Comparison of ENCODE assay signal across 8 cellular contexts in the genomic region with DNA sequence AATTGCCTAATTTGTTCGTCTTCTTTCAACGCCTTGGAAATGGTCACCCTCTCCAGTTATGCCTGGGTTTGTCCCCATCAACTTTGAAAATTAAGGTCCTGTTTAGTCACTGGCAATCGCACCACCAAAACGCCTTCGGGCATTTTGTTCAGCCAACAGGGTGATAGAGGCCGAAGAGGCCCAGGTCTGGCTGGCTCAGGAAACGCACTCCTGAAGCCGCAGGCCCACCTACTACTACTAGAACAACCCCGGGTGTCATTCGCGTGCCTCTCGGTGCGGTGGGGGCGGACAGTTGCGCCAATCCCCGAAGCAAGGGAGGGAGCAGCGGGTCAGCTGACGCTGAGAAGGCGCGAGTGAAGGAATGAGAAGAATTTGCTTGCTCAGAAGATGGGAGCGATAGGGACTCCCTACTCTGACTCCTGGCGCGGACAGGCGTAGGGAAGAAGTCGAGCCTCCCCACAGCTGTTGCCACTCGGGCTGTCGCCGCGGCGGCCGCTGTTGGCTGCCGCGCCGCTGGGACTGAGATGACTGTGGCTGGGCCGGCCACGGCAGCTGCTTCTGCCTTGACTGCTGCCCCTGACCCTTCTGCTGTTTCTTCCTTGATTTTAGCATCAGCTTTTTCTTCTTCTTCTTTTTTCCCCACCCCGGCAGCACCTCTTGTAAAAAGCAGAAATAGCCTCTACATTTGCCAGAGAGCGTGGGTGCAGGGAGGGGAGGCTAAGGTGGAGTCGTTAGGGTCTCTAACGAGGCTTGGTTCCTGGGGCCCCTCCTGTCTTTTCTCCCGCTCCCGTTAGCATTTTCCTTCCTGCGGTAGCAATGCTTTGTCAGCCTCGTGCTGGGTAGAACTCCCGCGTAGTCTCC.
A peak's percentile ranks its signal among the peaks of the same experiment; 100 is the strongest.
DNase-seq lines count a peak whose midpoint lies in the region; ATAC-seq, FAIRE-seq and TF ChIP-seq lines count a peak whose summit lies in the region.

No MANE protein-coding gene starts in this region.

- H3K4me3 Mint-ChIP-seq in neural crest cell: peak overlapping the region; percentile 79

- no peak overlapping the region for H3K27ac ChIP-seq in Karpas-422 (ENCODE audit: low read length)

- no peaks in the 10 kb centered on the region for H3K36me3 Mint-ChIP-seq in neural crest cell (ENCODE audit: low read depth)

- no peak overlapping the region for H3K4me2 ChIP-seq in Karpas-422 (ENCODE audit: low read depth, low read length, poor library complexity, severe bottlenecking)

- no peak overlapping the region for H2AFZ ChIP-seq in Karpas-422 (ENCODE audit: low read length)

- ATAC-seq in GM21423 (IDR thresholded peaks at IDR 0.05; ENCODE audit: unreplicated experiment): peak; percentile 54
- no peak for ATAC-seq in GM19452 (IDR thresholded peaks at IDR 0.05; ENCODE audit: unreplicated experiment)
- ATAC-seq in HG02588 (IDR thresholded peaks at IDR 0.05; ENCODE audit: unreplicated experiment): no peak

- in situ Hi-C loops in SK-MEL-5 (cut with HindIII; ENCODE audit: low pct_unique_long_range_greater_than_20kb, low sequenced_read_pairs): no loop called here

- H3K4me3 ChIP-seq in Karpas-422 (ENCODE audit: low read length): no peak overlapping the region

- H3K27me3 ChIP-seq in Karpas-422 (ENCODE audit: low read length): no peaks in the 10 kb centered on the region

- H3K9me3 Mint-ChIP-seq in neural crest cell: no peaks in the 10 kb centered on the region

- no peaks in the 10 kb centered on the region for H3K27me3 Mint-ChIP-seq in neural crest cell (ENCODE audit: low read depth)

- no peaks in the 10 kb centered on the region for H3K9me2 ChIP-seq in Karpas-422 (replicated peaks; ENCODE audit: insufficient read depth, low read length)

- H3K36me3 ChIP-seq in Karpas-422 (ENCODE audit: insufficient read depth, low read length): no peaks in the 10 kb centered on the region

- H3K79me2 ChIP-seq in Karpas-422 (ENCODE audit: low read length): no peaks in the 10 kb centered on the region

- H3K4me1 Mint-ChIP-seq in neural crest cell: peaks cover 69% of the 10 kb centered on the region

- H4K20me1 ChIP-seq in Karpas-422 (ENCODE audit: insufficient read depth, low read depth, low read length): no peaks in the 10 kb centered on the region

- H3K4me1 ChIP-seq in Karpas-422 (ENCODE audit: low read length): no peaks in the 10 kb centered on the region

- H3K27ac Mint-ChIP-seq in neural crest cell (ENCODE audit: unreplicated experiment): peak overlapping the region; percentile 98

- no peak for FAIRE-seq in frontal cortex (lab: Jason Lieb, UNC)

- no peaks in the 10 kb centered on the region for H3K9me3 ChIP-seq in Karpas-422 (ENCODE audit: low read length)

- peak; percentile 65 for DNase-seq in SK-MEL-5 (ENCODE audit: low read depth, low spot score)
- DNase-seq in frontal cortex (ENCODE audit: low spot score in 2 of 2): peak; percentile 36 to 45
- DNase-seq in neural crest cell (ENCODE audit: low read depth, low spot score): peak; percentile 49
- no peak for DNase-seq in Karpas-422
- DNase-seq in cerebellum (ENCODE audit: low spot score): no peak

- no peak for TF ChIP-seq CTCF in neural crest cell (conservative IDR thresholded peaks at IDR 0.05)

- H3K9ac ChIP-seq in Karpas-422 (ENCODE audit: low read length): no peak overlapping the region

Comparison
In these comparisons a context has a peak if more than half of its experiments do, and no peak if none do; other contexts are left out.
1. DNase-seq: peak in SK-MEL-5 (single experiment), frontal cortex (2 of 2) and neural crest cell (single experiment); none in Karpas-422 (single experiment) and cerebellum (single experiment).